8 cellular contexts compared by ENCODE assay signal in the genomic region with DNA sequence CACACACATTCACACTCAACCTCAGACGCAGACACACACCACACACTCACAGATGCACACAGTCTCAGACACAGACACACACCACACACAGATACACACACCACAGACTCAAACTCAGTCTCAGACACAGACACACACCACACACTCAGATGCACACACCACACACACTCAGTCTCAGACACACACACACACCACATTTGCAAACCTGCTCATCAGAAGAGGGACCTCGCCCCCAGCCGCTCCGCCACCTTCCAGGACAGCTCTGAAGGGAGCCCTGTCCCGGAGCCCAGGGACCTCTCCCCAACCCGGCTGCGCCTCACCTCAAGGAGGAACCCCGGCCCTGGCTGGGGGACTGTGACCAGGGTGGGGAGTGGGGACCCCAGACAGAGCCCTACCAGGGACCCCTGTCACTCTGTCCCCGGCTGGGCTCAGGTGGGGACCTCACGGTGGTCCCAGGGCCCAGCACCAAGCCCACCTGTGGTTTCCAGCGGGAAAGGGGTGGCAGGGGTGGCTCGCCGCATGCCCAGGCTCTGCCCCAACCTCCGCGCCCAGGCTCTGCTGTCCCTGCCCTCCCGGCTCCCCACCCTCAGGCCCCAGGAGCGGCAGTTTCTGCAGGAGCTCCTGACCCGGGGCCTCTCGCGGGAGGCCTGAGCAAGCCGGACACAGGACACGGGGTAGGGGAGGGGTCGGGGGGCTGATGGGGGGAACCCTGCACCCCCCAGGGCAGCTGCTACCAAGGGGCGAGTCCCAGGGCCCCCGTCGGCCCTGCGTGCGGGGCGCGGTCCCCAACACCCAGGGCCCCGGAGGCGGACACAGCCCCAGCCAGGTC. TPM values are rescaled to one million over a fixed set of nuclear protein-coding genes. Genes with fewer than 3 reads are reported as not detected.
DNase-seq lines count a peak whose midpoint lies in the region; ATAC-seq and TF ChIP-seq lines count a peak whose summit lies in the region.

No MANE protein-coding gene starts in this region.

- H3K36me3 ChIP-seq in PC-9 (ENCODE audit: low read depth): no peaks in the 10 kb centered on the region
- no peaks in the 10 kb centered on the region for H3K36me3 ChIP-seq in esophagus muscularis mucosa

- peaks cover 4% of the 10 kb centered on the region for H3K4me1 Mint-ChIP-seq in neural crest cell

- H3K4me2 ChIP-seq in PC-9: peak overlapping the region; percentile 46; the same call in 1 of the 2 replicates

- H3K9me2 ChIP-seq in PC-9 (ENCODE audit: insufficient read depth): no peaks in the 10 kb centered on the region

- peaks cover 1% of the 10 kb centered on the region for H3K9me3 ChIP-seq in PC-9 (ENCODE audit: insufficient read depth, low read depth)
- H3K9me3 ChIP-seq in esophagus muscularis mucosa: peaks cover 0 to 5% (median 2%) of the 10 kb centered on the region in 4 donors

- H3K27ac ChIP-seq in PC-9: no peak overlapping the region
- H3K27ac ChIP-seq in esophagus muscularis mucosa (replicated peaks in 1 of 4): peak overlapping the region; percentile 99 to 100 (median 99)

- ATAC-seq in HG03442 (IDR thresholded peaks at IDR 0.05; ENCODE audit: unreplicated experiment) (no peak), GM19035 (IDR thresholded peaks at IDR 0.05; ENCODE audit: unreplicated experiment) (no peak), HG02840 (IDR thresholded peaks at IDR 0.05; ENCODE audit: low FRiP score, unreplicated experiment) (no peak)

- H3K4me1 ChIP-seq in PC-9 (replicated peaks; ENCODE audit: insufficient read depth): no peaks in the 10 kb centered on the region; the same call in 1 of the 2 replicates
- peaks cover 24 to 77% (median 75%) of the 10 kb centered on the region in 4 donors for H3K4me1 ChIP-seq in esophagus muscularis mucosa

- peak overlapping the region; percentile 59 for H3K4me3 Mint-ChIP-seq in neural crest cell

- H3K27ac Mint-ChIP-seq in neural crest cell (ENCODE audit: unreplicated experiment): no peak overlapping the region

- H3K9me3 Mint-ChIP-seq in neural crest cell: peaks cover 6% of the 10 kb centered on the region

- no peaks in the 10 kb centered on the region for H3F3A ChIP-seq in PC-9 (ENCODE audit: insufficient read depth, low read depth)

- DNase-seq in AG20443 (ENCODE audit: low spot score): peak; percentile 42
- DNase-seq in PC-9: no peak
- peak; percentile 91 for DNase-seq in esophagus muscularis mucosa (ENCODE audit: extremely low spot score)
- no peak for DNase-seq in neural crest cell (ENCODE audit: low read depth, low spot score)
- DNase-seq in T1000 (lab: John Stamatoyannopoulos, UW): no peak

- H3K27me3 ChIP-seq in PC-9 (ENCODE audit: insufficient read depth, low read depth) (no peaks in the 10 kb centered on the region), esophagus muscularis mucosa (peaks cover 0 to 8% (median 0%) of the 10 kb centered on the region in 4 donors)

- peak overlapping the region; percentile 56; the same call in 1 of the 2 replicates for H3K4me3 ChIP-seq in PC-9
- H3K4me3 ChIP-seq in esophagus muscularis mucosa: peak overlapping the region; percentile 81 to 97 (median 94)

- WGBS in esophagus muscularis mucosa: 47% methylated on average over 7 of the region's 32 CpGs

- H4K20me1 ChIP-seq in PC-9 (ENCODE audit: insufficient read depth): no peaks in the 10 kb centered on the region

- H3K36me3 Mint-ChIP-seq in neural crest cell (ENCODE audit: low read depth): peaks cover 10% of the 10 kb centered on the region

- intact Hi-C loops in PC-9 (cut with micrococcal nuclease; ENCODE audit: unreplicated experiment): loop anchor here (5.0 kb wide), 1 partner anchor 125 kb away; no protein-coding TSS in a partner anchor
- intact Hi-C loops in esophagus muscularis mucosa (cut with DNase I): no loop called here

- no peak for TF ChIP-seq CTCF in PC-9 (conservative IDR thresholded peaks at IDR 0.05)
- no peak for TF ChIP-seq CTCF in esophagus muscularis mucosa (IDR thresholded peaks at IDR 0.05)
- no peak for TF ChIP-seq CTCF in neural crest cell (conservative IDR thresholded peaks at IDR 0.05)

- POLR2A ChIA-PET in PC-9 (lab: Charles Lee; ENCODE audit: unreplicated experiment): no interaction called here

- H3K27me3 Mint-ChIP-seq in neural crest cell (ENCODE audit: low read depth): peaks cover 42% of the 10 kb centered on the region

- peaks cover 9% of the 10 kb centered on the region; the same call in 1 of the 2 replicates for H3K79me2 ChIP-seq in PC-9 (ENCODE audit: low read depth)

- CTCF ChIA-PET in PC-9 (lab: Charles Lee): no interaction called here

- no peak for TF ChIP-seq EP300 in esophagus muscularis mucosa (IDR thresholded peaks at IDR 0.05)

- no peak for TF ChIP-seq POLR2A in esophagus muscularis mucosa (IDR thresholded peaks at IDR 0.05; ENCODE audit: low read depth)

- no peak overlapping the region for H2AFZ ChIP-seq in PC-9

- BruUV-seq in PC-9 (replicated peaks; lab: Mats Ljungman, UMichigan): no TSS peak

RNA-seq across cellular contexts. Expression of a gene that starts 0.7 kb away (rescaled TPM):
- 22.0 and 25.7 TPM in 2 replicates for total RNA-seq in PC-9 (2021)
- total RNA-seq in esophagus muscularis mucosa: 1,000 to 10,000 TPM in 2 of 4 donors, 100 to 1,000 TPM in 2; 942 to 1,525 (median 1,202) TPM
- total RNA-seq in neural crest cell: 17.8 and 18.5 TPM in 2 replicates

RNA-seq across cellular contexts. Expression of a gene that starts 58.2 kb away (rescaled TPM):
- 5.9 and 7.1 TPM in 2 replicates for total RNA-seq in PC-9 (2021)
- total RNA-seq in esophagus muscularis mucosa: 1 to 10 TPM in 2 of 4 donors, under 1 TPM in 1, not detected in 1; 0.26 to 2.5 (median 1.2) TPM
- 1.4 and 1.8 TPM in 2 replicates for total RNA-seq in neural crest cell

Comparison
In these comparisons a context has a peak if more than half of its experiments do, and no peak if none do; other contexts are left out.
1. DNase-seq: peak in AG20443 (single experiment) and esophagus muscularis mucosa (single experiment); none in PC-9 (0 of 2), neural crest cell (single experiment) and T1000 (single experiment).
2. RNA of a gene that starts 0.7 kb away (total RNA-seq): 942 to 1,525 TPM in esophagus muscularis mucosa; 22.0 to 25.7 TPM in PC-9 and 17.8 to 18.5 TPM in neural crest cell; every median in the first group is over 10 times any median in the second.